Comparison of ENCODE assay signal across 9 cellular contexts in the genomic region with DNA sequence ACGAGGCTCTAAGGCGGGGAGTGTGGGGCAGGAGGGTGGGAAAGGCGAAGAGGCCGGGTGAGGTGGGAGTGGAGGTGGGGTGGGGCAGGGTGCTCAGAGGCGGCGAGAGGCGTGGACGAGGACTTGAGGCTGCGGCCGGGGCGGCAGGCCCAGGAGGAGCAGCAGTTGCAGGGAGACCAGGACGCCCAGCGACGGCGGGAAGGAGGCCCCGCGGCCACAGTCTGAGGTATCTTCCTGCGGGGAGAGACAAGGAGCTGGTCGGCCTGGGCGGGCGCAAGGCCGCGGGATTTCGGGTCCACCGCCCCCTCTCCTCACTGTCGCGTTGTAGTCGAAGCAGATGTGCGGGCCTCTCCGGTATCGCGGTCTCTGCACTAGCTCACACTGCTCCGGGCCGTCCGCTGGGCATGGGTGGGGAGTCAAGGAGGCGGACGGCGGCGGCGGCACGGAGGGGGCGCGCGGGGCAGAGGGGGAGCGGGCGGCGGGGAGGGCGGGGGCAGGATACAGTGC. TPM values are rescaled to one million over a fixed set of nuclear protein-coding genes. Genes with fewer than 3 reads are reported as not detected.
DNase-seq lines count a peak whose midpoint lies in the region; ATAC-seq and TF ChIP-seq lines count a peak whose summit lies in the region.
"Had no signal": no experiment of that assay in that cellular context is flagged by ENCODE, and none has a peak within 500 bp of the region (broad histone marks: within the 10 kb centered on the region; RNA-seq: fewer than 3 reads in every experiment).

No MANE protein-coding gene starts in this region.

- H3K4me3 ChIP-seq in SK-N-MC (0 out of 2 replicates have a peak overlapping the region, but pooled peaks have one; percentile 15), heart right ventricle (peak overlapping the region; percentile 19 to 60 (median 54)), skeletal muscle satellite cell (ENCODE audit: low read length) (peak overlapping the region; percentile 51)
- H3K4me3 ChIP-seq: SJSA1 had no signal

- TF ChIP-seq CTCF in heart right ventricle (IDR thresholded peaks at IDR 0.05) (no peak), GM10248 (IDR thresholded peaks at IDR 0.05; ENCODE audit: control extremely low read depth, extremely low read depth, low read depth, missing control alignments) (no peak)

- intact Hi-C loops in heart right ventricle (cut with DNase I): loop anchor here in 1 of 10 donors (5.0 kb wide), 1 partner anchor 178 kb away; no protein-coding TSS in a partner anchor

- H3K9me3 ChIP-seq in SK-N-MC (ENCODE audit: low read depth, low read length) (no peaks in the 10 kb centered on the region), heart right ventricle (no peaks in the 10 kb centered on the region), skeletal muscle satellite cell (replicated peaks; ENCODE audit: low read length) (no peaks in the 10 kb centered on the region)
- H3K9me3 ChIP-seq: SJSA1 had no signal

- POLR2A ChIA-PET in GM10248 (lab: Yijun Ruan, JAX): no interaction called here

- peaks cover 0 to 20% (median 6%) of the 10 kb centered on the region in 9 donors for H3K4me1 ChIP-seq in heart right ventricle
- H3K4me1 ChIP-seq in skeletal muscle satellite cell (ENCODE audit: control insufficient read depth, insufficient read depth, low read length): peaks cover 3% of the 10 kb centered on the region

- H3K4me2 ChIP-seq in skeletal muscle satellite cell (ENCODE audit: low read length): peak overlapping the region; percentile 70

- H3K9ac ChIP-seq in SK-N-MC (ENCODE audit: insufficient read length): no peak overlapping the region
- H3K9ac ChIP-seq in skeletal muscle satellite cell (ENCODE audit: low read depth, low read length): no peak overlapping the region

- DNase-seq in SK-N-MC (ENCODE audit: low read depth, low spot score) (no peak), heart right ventricle (no peak), ureter (ENCODE audit: low spot score) (no peak), GM10248 (ENCODE audit: extremely low spot score) (no peak)

- H3K27ac ChIP-seq in SK-N-MC (no peak overlapping the region), heart right ventricle (peak overlapping the region in 4 of 10 donors; percentile 7 to 44 (median 31))
- H3K27ac ChIP-seq: SJSA1 had no signal

- ATAC-seq in GM21515 (IDR thresholded peaks at IDR 0.05; ENCODE audit: unreplicated experiment) (peak; percentile 6), heart right ventricle (peak; percentile 1 to 53 (median 25)), HG02870 (IDR thresholded peaks at IDR 0.05; ENCODE audit: unreplicated experiment) (no peak), HG03025 (IDR thresholded peaks at IDR 0.05; ENCODE audit: low FRiP score, unreplicated experiment) (no peak)

- H3K36me3 ChIP-seq in SK-N-MC (ENCODE audit: insufficient read depth, low read length): no peaks in the 10 kb centered on the region
- no peaks in the 10 kb centered on the region for H3K36me3 ChIP-seq in heart right ventricle
- no peaks in the 10 kb centered on the region for H3K36me3 ChIP-seq in skeletal muscle satellite cell (ENCODE audit: insufficient read depth, low read length)
- H3K36me3 ChIP-seq: SJSA1 had no signal

- H3K27me3 ChIP-seq in heart right ventricle (peaks cover 0 to 3% (median 0%) of the 10 kb centered on the region in 7 donors), skeletal muscle satellite cell (ENCODE audit: control insufficient read depth, insufficient read depth, low read length) (peaks cover 10% of the 10 kb centered on the region)

- WGBS in heart right ventricle, 2 donors: 15 to 22% methylated on average over 36 to 48 of the region's 48 CpGs

- CTCF ChIA-PET in GM10248 (lab: Yijun Ruan, JAX): interaction anchor here (1.4 to 1.9 kb wide), 2 partner anchors 16 to 178 kb away, joined by 8 to 10 read pairs; a partner anchor contains a TSS

RNA-seq across cellular contexts. Expression of a gene that starts 5.3 kb away (rescaled TPM):
- 10 to 100 TPM; 18.7 to 32.8 (median 24.2) TPM for total RNA-seq in heart right ventricle
- 10 to 100 TPM; 18.1 to 47.6 TPM for polyA plus RNA-seq in heart right ventricle
- 58.3 and 62.5 TPM in 2 replicates for total RNA-seq in skeletal muscle satellite cell (2012; rRNA removed)
- total RNA-seq in ureter: 30.4 TPM

RNA-seq across cellular contexts. Expression of a gene that starts 14.0 kb away (rescaled TPM):
- total RNA-seq in heart right ventricle (10 to 100 TPM in 1 of 10 donors, 1 to 10 TPM in 9; 3.9 to 10.9 (median 5.6) TPM), ureter (27.5 TPM)
- polyA plus RNA-seq in heart right ventricle: 10 to 100 TPM in 1 of 2 donors, 1 to 10 TPM in 1; 8.1 to 21.8 TPM
- total RNA-seq in skeletal muscle satellite cell (2012; rRNA removed): 23.1 and 29.9 TPM in 2 replicates

RNA-seq across cellular contexts. Expression of a gene that starts 14.1 kb away (rescaled TPM):
- total RNA-seq in heart right ventricle (10 to 100 TPM; 13.0 to 23.6 (median 16.3) TPM), ureter (20.5 TPM)
- polyA plus RNA-seq in heart right ventricle: 10 to 100 TPM; 15.5 to 29.8 TPM
- 18.0 and 26.0 TPM in 2 replicates for total RNA-seq in skeletal muscle satellite cell (2012; rRNA removed)

RNA-seq across cellular contexts. Expression of a gene that starts 19.1 kb away (rescaled TPM):
- under 1 TPM in 3 of 10 donors, not detected in 7; 0.15 to 0.65 (median 0.22) TPM for total RNA-seq in heart right ventricle
- under 1 TPM; 0.20 to 0.88 TPM for polyA plus RNA-seq in heart right ventricle
- 0.22 and 0.25 TPM in 2 replicates for total RNA-seq in skeletal muscle satellite cell (2012; rRNA removed)
- 0.26 TPM for total RNA-seq in ureter

RNA-seq across cellular contexts. Expression of a gene that starts 24.0 kb away (rescaled TPM):
- total RNA-seq in heart right ventricle: 10 to 100 TPM in 8 of 10 donors, 1 to 10 TPM in 2; 9.9 to 17.8 (median 11.9) TPM
- 10 to 100 TPM; 22.1 to 59.8 TPM for polyA plus RNA-seq in heart right ventricle
- 24.8 and 28.4 TPM in 2 replicates for total RNA-seq in skeletal muscle satellite cell (2012; rRNA removed)
- total RNA-seq in ureter: 21.2 TPM

Comparison
In these comparisons a context has a peak if more than half of its experiments do, and no peak if none do; other contexts are left out.
1. ATAC-seq: peak in GM21515 (single experiment) and heart right ventricle (8 of 8); none in HG02870 (single experiment) and HG03025 (single experiment).
2. Peak in every context shown above with its lines, with median percentiles within 50 percentile points of each other: H3K4me3 ChIP-seq.